Comparison of ENCODE assay signal across 8 cellular contexts in the genomic region with DNA sequence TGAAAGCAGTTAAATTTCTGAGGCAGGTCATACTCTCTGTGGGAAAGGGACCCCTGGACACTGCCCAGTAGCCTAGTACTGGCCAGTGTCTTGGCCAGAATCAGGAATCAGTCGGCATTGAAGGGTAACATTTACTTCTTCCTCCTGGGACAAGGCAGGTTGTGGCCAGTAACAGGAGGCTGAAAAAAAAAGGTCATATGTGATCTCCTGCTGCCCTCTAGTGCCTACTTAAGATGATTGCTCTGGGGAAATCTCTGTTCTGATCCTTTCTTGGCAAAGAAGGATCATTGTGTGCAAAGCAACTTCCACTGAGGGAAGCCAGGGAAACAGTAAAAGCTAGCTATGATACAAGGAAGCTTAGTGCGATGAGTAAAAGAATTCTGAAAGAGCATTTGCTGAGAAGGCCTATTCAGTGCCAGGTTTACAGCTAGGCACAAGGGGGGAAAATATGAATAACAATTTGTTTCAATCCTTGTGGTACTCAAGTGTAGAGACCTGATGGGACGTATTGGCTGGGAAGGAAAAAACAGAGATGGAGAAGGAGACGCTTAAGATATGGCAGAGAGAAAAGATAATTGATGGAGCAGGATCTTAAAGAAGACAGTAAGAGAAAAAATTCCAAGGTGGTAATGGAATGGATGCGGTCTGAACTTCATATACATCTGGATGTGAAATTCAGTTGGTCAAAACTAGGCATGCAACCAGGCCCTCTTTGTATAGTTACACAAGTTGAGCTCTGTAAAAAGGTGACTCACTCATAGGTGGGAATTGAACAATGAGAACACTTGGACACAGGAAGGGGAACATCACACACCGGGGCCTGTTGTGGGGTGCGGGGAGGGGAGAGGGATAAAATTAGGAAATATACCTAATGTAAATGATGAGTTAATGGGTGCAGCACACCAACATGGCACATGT. TPM values are rescaled to one million over a fixed set of nuclear protein-coding genes. Genes with fewer than 3 reads are reported as not detected.
DNase-seq lines count a peak whose midpoint lies in the region; ATAC-seq, FAIRE-seq and TF ChIP-seq lines count a peak whose summit lies in the region.

No MANE protein-coding gene starts in this region.

- 55% methylated on average over 7 of the region's 7 CpGs for WGBS in right cardiac atrium
- WGBS in sigmoid colon, 2 donors = 56 to 68% methylated on average over 7 of the region's 7 CpGs

- H3K4me3 ChIP-seq in ascending aorta (no peak overlapping the region), right cardiac atrium (ENCODE audit: low read length) (no peak overlapping the region), sigmoid colon (no peak overlapping the region)

- H3K27ac ChIP-seq in ascending aorta (no peak overlapping the region), right cardiac atrium (ENCODE audit: low read length) (no peak overlapping the region), sigmoid colon (no peak overlapping the region)

- TF ChIP-seq EP300 in sigmoid colon (IDR thresholded peaks at IDR 0.05) = no peak

- intact Hi-C loops in ascending aorta (cut with DNase I) (loop anchor here (1.0 kb wide), 1 partner anchor 1070 kb away; no protein-coding TSS in a partner anchor), right cardiac atrium (cut with DNase I) (loop anchor here in 1 of 4 donors (10.0 kb wide), 1 partner anchor 506 kb away; the partner anchor contains the start of gene PAPPA), sigmoid colon (cut with DNase I) (loop anchor here (2.0 kb wide), 1 partner anchor 1068 kb away; no protein-coding TSS in a partner anchor)

- H3K27me3 ChIP-seq in ascending aorta (no peaks in the 10 kb centered on the region), right cardiac atrium (ENCODE audit: control insufficient read depth, insufficient read depth) (no peaks in the 10 kb centered on the region), sigmoid colon (no peaks in the 10 kb centered on the region)

- no peaks in the 10 kb centered on the region for H3K9me3 ChIP-seq in ascending aorta
- H3K9me3 ChIP-seq in right cardiac atrium (ENCODE audit: control insufficient read depth, low read length) = no peaks in the 10 kb centered on the region
- no peaks in the 10 kb centered on the region for H3K9me3 ChIP-seq in sigmoid colon

- DNase-seq in DMS114 treated with DMSO at 0.1 percent for 48 hours (lab: John Stamatoyannopoulos, UW; ENCODE audit: unreplicated experiment) (peak; percentile 61), GM19239 (ENCODE audit: insufficient read length, low spot score) (peak; percentile 41), NCI-H345 treated with DMSO at 0.1 percent for 48 hours (lab: John Stamatoyannopoulos, UW; ENCODE audit: unreplicated experiment) (peak; percentile 44), ascending aorta (ENCODE audit: low spot score in 2 of 2) (no peak), right cardiac atrium (no peak), sigmoid colon (no peak)

- no peaks in the 10 kb centered on the region for H3K36me3 ChIP-seq in ascending aorta
- H3K36me3 ChIP-seq in sigmoid colon = no peaks in the 10 kb centered on the region

- FAIRE-seq in GM19239 (lab: Jason Lieb, UNC) = peak; percentile 80

- TF ChIP-seq POLR2A in sigmoid colon (IDR thresholded peaks at IDR 0.05) = no peak

- H3K4me1 ChIP-seq in ascending aorta (peaks cover 0 to 2% of the 10 kb centered on the region in 2 donors), right cardiac atrium (ENCODE audit: control insufficient read depth, insufficient read depth, low read length) (peaks cover 3% of the 10 kb centered on the region), sigmoid colon (peaks cover 0 to 7% (median 0%) of the 10 kb centered on the region in 4 donors)

- TF ChIP-seq CTCF in ascending aorta (IDR thresholded peaks at IDR 0.05) (peak; percentile 55 to 76 (median 57)), sigmoid colon (IDR thresholded peaks at IDR 0.05) (peak; percentile 51 to 72 (median 62))

- ATAC-seq in HG03432 (IDR thresholded peaks at IDR 0.05; ENCODE audit: unreplicated experiment) (peak; percentile 87), right cardiac atrium (peak; percentile 81 to 84), GM18873 (IDR thresholded peaks at IDR 0.05; ENCODE audit: low FRiP score, unreplicated experiment) (no peak)

RNA-seq across cellular contexts. Expression of gene TRIM32, which starts 25.8 kb away (rescaled TPM):
- total RNA-seq in ascending aorta = 2.6 TPM
- total RNA-seq in right cardiac atrium = 10 to 100 TPM; 11.4 to 16.6 (median 16.2) TPM
- polyA plus RNA-seq in right cardiac atrium = 6.8 TPM
- 10 to 100 TPM; 11.9 to 16.1 (median 15.7) TPM for total RNA-seq in sigmoid colon
- 1 to 10 TPM; 2.8 to 5.5 (median 3.6) TPM for polyA plus RNA-seq in sigmoid colon

Comparison
In these comparisons a context has a peak if more than half of its experiments do, and no peak if none do; other contexts are left out.
1. DNase-seq: peak in DMS114 treated with DMSO at 0.1 percent for 48 hours (single experiment), GM19239 (single experiment) and NCI-H345 treated with DMSO at 0.1 percent for 48 hours (single experiment); none in ascending aorta (0 of 2), right cardiac atrium (0 of 3) and sigmoid colon (single experiment).